In the genomic region with DNA sequence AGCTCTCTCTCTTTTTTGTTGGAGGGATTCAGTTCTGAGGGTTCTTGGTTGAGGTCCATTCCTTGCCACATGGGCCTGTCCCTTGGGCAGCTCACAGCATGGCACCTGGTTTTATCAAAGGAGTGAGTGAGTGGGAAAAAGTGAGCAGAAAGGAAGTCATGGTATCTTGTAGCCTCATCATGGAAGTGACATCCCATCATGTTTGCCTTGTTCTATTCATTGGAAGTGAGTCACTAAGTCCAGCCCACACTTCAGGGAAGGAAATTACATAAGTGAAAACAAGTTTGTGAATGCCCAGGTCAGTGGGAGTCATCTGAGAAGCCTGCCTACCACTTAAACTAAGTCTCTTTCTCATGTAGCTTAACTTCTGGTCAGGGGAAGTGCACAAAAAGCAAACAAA, we compare ENCODE assay signal across 23 cellular contexts. TPM values are rescaled to one million over a fixed set of nuclear protein-coding genes. Genes with fewer than 3 reads are reported as not detected.
A peak's percentile ranks its signal among the peaks of the same experiment; 100 is the strongest.
DNase-seq lines count a peak whose midpoint lies in the region; ATAC-seq and TF ChIP-seq lines count a peak whose summit lies in the region.
"Had no signal": no experiment of that assay in that cellular context is flagged by ENCODE, and none has a peak within 500 bp of the region (broad histone marks: within the 10 kb centered on the region; RNA-seq: fewer than 3 reads in every experiment).

No MANE protein-coding gene starts in this region.

- no peaks in the 10 kb centered on the region for H3K4me1 ChIP-seq in mammary epithelial cell (ENCODE audit: insufficient read depth, low read length)
- H3K4me1 ChIP-seq: colonic mucosa, right atrium auricular region, tibial artery had no signal

- peaks cover 7% of the 10 kb centered on the region for H3K27me3 Mint-ChIP-seq in activated CD4-positive, alpha-beta T cell treated with anti-CD3 and anti-CD28 coated beads for 36 hours

- peaks cover 8% of the 10 kb centered on the region for H3K9me3 Mint-ChIP-seq in activated CD4-positive, alpha-beta T cell treated with anti-CD3 and anti-CD28 coated beads for 36 hours (ENCODE audit: low read depth)

- H4K20me1 ChIP-seq in mammary epithelial cell (ENCODE audit: insufficient read depth, low read length): no peaks in the 10 kb centered on the region

- no peaks in the 10 kb centered on the region for H3K27me3 ChIP-seq in mammary epithelial cell (ENCODE audit: insufficient read depth, low read length)
- H3K27me3 ChIP-seq: colonic mucosa, right atrium auricular region, tibial artery had no signal

- DNase-seq in activated CD4-positive, alpha-beta T cell treated with anti-CD3 and anti-CD28 coated beads for 36 hours: peak; percentile 29
- no peak for DNase-seq in activated CD4-positive, alpha-beta T cell treated with anti-CD3 and anti-CD28 coated beads for 1 hour
- DNase-seq in MV-4-11 (lab: John Stamatoyannopoulos, UW): peak; percentile 28
- DNase-seq in mammary epithelial cell: peak; percentile 69
- peak; percentile 71 to 77 for DNase-seq in lung microvascular endothelial cell (ENCODE audit: low read depth in 2 of 2)
- DNase-seq in NCI-H446 treated with DMSO at 0.1 percent for 48 hours (lab: John Stamatoyannopoulos, UW): no peak
- DNase-seq in stimulated activated CD4-positive, alpha-beta T cell treated with anti-CD3 and anti-CD28 coated beads, Interleukin-12 subunit alpha, Interleukin-12 subunit beta, amount 100 ng/mL, for 4 hours: no peak
- DNase-seq: activated CD8-positive, alpha-beta memory T cell treated with anti-CD3 and anti-CD28 coated beads, Interleukin-2, amount 50 U/mL, for 4 hours; C1 segment of cervical spinal cord; colonic mucosa; erythroblast; heart left ventricle; islet precursor cell; mesendoderm; NCI-H1930; NCI-H526 treated with DMSO at 0.1 percent for 48 hours; stimulated activated CD4-positive, alpha-beta T cell treated with anti-CD3 and anti-CD28 coated beads, Interleukin-2, amount 100 ng/mL, for 48 hours; stimulated activated CD8-positive, alpha-beta memory T cell treated with anti-CD3 and anti-CD28 coated beads, Interleukin-4, amount 100 ng/mL, for 48 hours; tibial artery; WERI-Rb-1 had no signal

- H3K27ac ChIP-seq in mammary epithelial cell (ENCODE audit: insufficient read depth, low read depth, low read length): no peak overlapping the region
- H3K27ac ChIP-seq: colonic mucosa, heart left ventricle, right atrium auricular region, tibial artery, WERI-Rb-1 had no signal

- BruUV-seq in mammary epithelial cell (replicated peaks; lab: Mats Ljungman, UMichigan): no TSS peak

- peak; percentile 78 for ATAC-seq in activated CD4-positive, alpha-beta T cell treated with anti-CD3 and anti-CD28 coated beads for 36 hours
- no peak for ATAC-seq in GM19324 (IDR thresholded peaks at IDR 0.05; ENCODE audit: low FRiP score, unreplicated experiment)
- ATAC-seq: heart left ventricle, Panc1 had no signal

- POLR2A ChIA-PET in activated CD4-positive, alpha-beta T cell treated with anti-CD3 and anti-CD28 coated beads for 36 hours (lab: Charles Lee): interaction anchor here (1.0 kb wide), 2 partner anchors 28 to 49 kb away, joined by 3 to 4 read pairs; no protein-coding TSS in a partner anchor

- H3K4me3 ChIP-seq in mammary epithelial cell (replicated peaks in 1 of 3; ENCODE audit: insufficient read depth in 1 of 3, low read depth in 2 of 3, low read length in 3 of 3): no peak overlapping the region
- H3K4me3 ChIP-seq: colonic mucosa, heart left ventricle, right atrium auricular region, tibial artery had no signal

- no peaks in the 10 kb centered on the region for H3K36me3 Mint-ChIP-seq in activated CD4-positive, alpha-beta T cell treated with anti-CD3 and anti-CD28 coated beads for 36 hours (ENCODE audit: low read depth)

- peak overlapping the region; percentile 66 for H3K27ac Mint-ChIP-seq in activated CD4-positive, alpha-beta T cell treated with anti-CD3 and anti-CD28 coated beads for 36 hours

- dilution Hi-C loops in mammary epithelial cell (cut with HindIII; ENCODE audit: low sequenced_read_pairs): no loop called here

- H2AFZ ChIP-seq in mammary epithelial cell (ENCODE audit: low read depth, low read length): no peak overlapping the region

- in situ Hi-C loops in mammary epithelial cell (cut with MboI; ENCODE audit: low sequenced_read_pairs in 2 of 2): no loop called here

- H3K4me3 Mint-ChIP-seq in activated CD4-positive, alpha-beta T cell treated with anti-CD3 and anti-CD28 coated beads for 36 hours: no peak overlapping the region

- H3K4me1 Mint-ChIP-seq in activated CD4-positive, alpha-beta T cell treated with anti-CD3 and anti-CD28 coated beads for 36 hours: peaks cover 27% of the 10 kb centered on the region

- H3K79me2 ChIP-seq in mammary epithelial cell (ENCODE audit: insufficient read depth, low read length): no peaks in the 10 kb centered on the region

- intact Hi-C loops in activated CD4-positive, alpha-beta T cell treated with anti-CD3 and anti-CD28 coated beads for 36 hours (cut with DNase I, micrococcal nuclease): no loop called here
- intact Hi-C loops in mammary epithelial cell (cut with micrococcal nuclease): no loop called here

- H3K36me3 ChIP-seq in mammary epithelial cell (ENCODE audit: insufficient read depth, low read length): no peaks in the 10 kb centered on the region
- H3K36me3 ChIP-seq: colonic mucosa, heart left ventricle, right atrium auricular region, tibial artery, WERI-Rb-1 had no signal

- CTCF ChIA-PET in activated CD4-positive, alpha-beta T cell treated with anti-CD3 and anti-CD28 coated beads for 36 hours (lab: Charles Lee): interaction anchor here (0.6 to 0.7 kb wide), 3 partner anchors 12 to 1251 kb away, joined by 3 to 4 read pairs (median 3); no protein-coding TSS in a partner anchor
- CTCF ChIA-PET in mammary epithelial cell (lab: Charles Lee; ENCODE audit: low non-redundant PET): no interaction called here

- no peak for TF ChIP-seq CTCF in mammary epithelial cell (conservative IDR thresholded peaks at IDR 0.05 in 1 of 2, IDR thresholded peaks at IDR 0.05 in 1 of 2; ENCODE audit: extremely low read depth in 1 of 2, insufficient read depth in 1 of 2, low read depth in 1 of 2, low read length in 2 of 2)

- peaks cover 2% of the 10 kb centered on the region for H3K9me3 ChIP-seq in mammary epithelial cell (replicated peaks; ENCODE audit: insufficient read depth, low read length)
- H3K9me3 ChIP-seq: colonic mucosa had no signal

- no peak overlapping the region for H3K9ac ChIP-seq in mammary epithelial cell (ENCODE audit: insufficient read depth, low read length)

- no peak overlapping the region for H3K4me2 ChIP-seq in mammary epithelial cell (ENCODE audit: insufficient read depth, low read depth, low read length)

RNA-seq across cellular contexts. Expression of a gene that starts 32.8 kb away (rescaled TPM):
- 10 to 100 TPM; 36.4 to 43.8 TPM for total RNA-seq in activated CD4-positive, alpha-beta T cell treated with anti-CD3 and anti-CD28 coated beads for 36 hours
- total RNA-seq in mammary epithelial cell (10 to 100 TPM; 24.9 to 34.0 TPM), lung microvascular endothelial cell (20.9 and 23.0 TPM in 2 replicates)
- polyA plus RNA-seq in mammary epithelial cell: 6.3 TPM
- 54.2 TPM for polyA minus RNA-seq in mammary epithelial cell

Comparison
In these comparisons a context has a peak if more than half of its experiments do, and no peak if none do; other contexts are left out.
1. DNase-seq: peak in activated CD4-positive, alpha-beta T cell treated with anti-CD3 and anti-CD28 coated beads for 36 hours (single experiment), MV-4-11 (single experiment), mammary epithelial cell (single experiment) and lung microvascular endothelial cell (2 of 2); none in activated CD4-positive, alpha-beta T cell treated with anti-CD3 and anti-CD28 coated beads for 1 hour (single experiment), NCI-H446 treated with DMSO at 0.1 percent for 48 hours (single experiment) and stimulated activated CD4-positive, alpha-beta T cell treated with anti-CD3 and anti-CD28 coated beads, Interleukin-12 subunit alpha, Interleukin-12 subunit beta, amount 100 ng/mL, for 4 hours (single experiment).